ENCODE assay signal across 12 cellular contexts in genomic region chr7:12951397-12951801, GRCh38.
DNase-seq lines count a peak whose midpoint lies in the region; ATAC-seq and TF ChIP-seq lines count a peak whose summit lies in the region.
"Had no signal": no experiment of that assay in that cellular context is flagged by ENCODE, and none has a peak within 500 bp of the region (broad histone marks: within the 10 kb centered on the region; RNA-seq: fewer than 3 reads in every experiment).

No MANE protein-coding gene starts in this region.

- DNase-seq in HCT116 (ENCODE audit: low read depth, low spot score) (peak; percentile 18), adipocyte (ENCODE audit: low read depth) (peak; percentile 65), foreskin fibroblast (peak; percentile 50 to 79), stromal cell of bone marrow (ENCODE audit: low read depth) (peak; percentile 60), NCI-H2196 treated with DMSO at 0.1 percent for 48 hours (lab: John Stamatoyannopoulos, UW; ENCODE audit: unreplicated experiment) (no peak)
- no peak for DNase-seq in CD8-positive, alpha-beta T cell
- DNase-seq: activated naive CD4-positive, alpha-beta T cell treated with Interleukin-2 at 50 U/mL for 16 hours; effector memory CD8-positive, alpha-beta T cell; left ventricle myocardium inferior; SHP77 had no signal

- TF ChIP-seq CTCF in HCT116 (IDR thresholded peaks at IDR 0.05 in 2 of 3, conservative IDR thresholded peaks at IDR 0.05 in 1 of 3; ENCODE audit: borderline replicate concordance in 1 of 3, insufficient read depth in 1 of 3, low read depth in 2 of 3, low read length in 2 of 3), result no peak
- no peak for TF ChIP-seq CTCF in foreskin fibroblast (IDR thresholded peaks at IDR 0.05; ENCODE audit: low read depth, low read length)
- TF ChIP-seq CTCF in CD8-positive, alpha-beta T cell (IDR thresholded peaks at IDR 0.05), result no peak

- H3K4me3 ChIP-seq in HCT116 (replicated peaks in 1 of 2; ENCODE audit: low read depth in 1 of 2, low read length in 2 of 2) (no peak overlapping the region), adipocyte (ENCODE audit: low read length) (no peak overlapping the region), foreskin fibroblast (ENCODE audit: low read depth in 1 of 2, low read length in 2 of 2) (no peak overlapping the region)
- H3K4me3 ChIP-seq in CD8-positive, alpha-beta T cell (ENCODE audit: low read depth, low read length), result no peak overlapping the region
- H3K4me3 ChIP-seq: left ventricle myocardium inferior, prostate gland had no signal

- no peaks in the 10 kb centered on the region for H3K79me2 ChIP-seq in HCT116 (ENCODE audit: insufficient read depth, low read length)

- no peaks in the 10 kb centered on the region for H3K36me3 Mint-ChIP-seq in CD8-positive, alpha-beta T cell

- H3K4me3 Mint-ChIP-seq in CD8-positive, alpha-beta T cell, result no peak overlapping the region
- H3K4me3 Mint-ChIP-seq: effector memory CD8-positive, alpha-beta T cell had no signal

- no peaks in the 10 kb centered on the region for H3K9me3 Mint-ChIP-seq in CD8-positive, alpha-beta T cell
- H3K9me3 Mint-ChIP-seq: effector memory CD8-positive, alpha-beta T cell had no signal

- no TSS peak for BruUV-seq in HCT116 (replicated peaks; lab: Mats Ljungman, UMichigan)

- no peaks in the 10 kb centered on the region for H3K27me3 Mint-ChIP-seq in CD8-positive, alpha-beta T cell (ENCODE audit: low read depth)
- H3K27me3 Mint-ChIP-seq: effector memory CD8-positive, alpha-beta T cell had no signal

- TF ChIP-seq POLR2A in HCT116 (IDR thresholded peaks at IDR 0.05; ENCODE audit: borderline replicate concordance, extremely low read depth, insufficient read depth, insufficient read length), result no peak

- intact Hi-C loops in HCT116 (cut with micrococcal nuclease), result no loop called here
- intact Hi-C loops in CD8-positive, alpha-beta T cell (cut with DNase I, micrococcal nuclease), result no loop called here

- H3K9me3 ChIP-seq in HCT116 (ENCODE audit: control insufficient read depth in 1 of 2, insufficient read depth in 1 of 2, low read depth in 1 of 2, low read length in 2 of 2), result no peaks in the 10 kb centered on the region
- H3K9me3 ChIP-seq in adipocyte (ENCODE audit: control insufficient read depth, low read length), result no peaks in the 10 kb centered on the region
- H3K9me3 ChIP-seq in CD8-positive, alpha-beta T cell (ENCODE audit: low read length), result no peaks in the 10 kb centered on the region
- H3K9me3 ChIP-seq: left ventricle myocardium inferior, prostate gland had no signal

- RAD21 ChIA-PET in HCT116 (lab: Charles Lee; ENCODE audit: low non-redundant PET in 1 of 2, low total read pairs in 2 of 2, uncharacterized antibody in 2 of 2, unreplicated experiment in 2 of 2), result no interaction called here

- POLR2A ChIA-PET in HCT116 (lab: Charles Lee), result no interaction called here
- POLR2A ChIA-PET in CD8-positive, alpha-beta T cell (lab: Charles Lee), result no interaction called here

- no peaks in the 10 kb centered on the region for H3K36me3 ChIP-seq in HCT116 (ENCODE audit: control insufficient read depth in 1 of 2, insufficient read depth in 2 of 2, low read length in 2 of 2)
- H3K36me3 ChIP-seq in adipocyte (ENCODE audit: control insufficient read depth, insufficient read depth, low read length, severe bottlenecking), result no peaks in the 10 kb centered on the region
- no peaks in the 10 kb centered on the region for H3K36me3 ChIP-seq in CD8-positive, alpha-beta T cell (ENCODE audit: insufficient read depth, low read length)
- H3K36me3 ChIP-seq: left ventricle myocardium inferior, prostate gland had no signal

- H3K27me3 ChIP-seq in HCT116 (ENCODE audit: insufficient read depth, low read length), result no peaks in the 10 kb centered on the region
- no peaks in the 10 kb centered on the region for H3K27me3 ChIP-seq in adipocyte (replicated peaks; ENCODE audit: control insufficient read depth, insufficient read depth, low read length)
- H3K27me3 ChIP-seq in CD8-positive, alpha-beta T cell (ENCODE audit: insufficient read depth, low read length), result no peaks in the 10 kb centered on the region

- no peak overlapping the region for H3K27ac Mint-ChIP-seq in CD8-positive, alpha-beta T cell
- H3K27ac Mint-ChIP-seq: effector memory CD8-positive, alpha-beta T cell had no signal

- H3K4me1 Mint-ChIP-seq in CD8-positive, alpha-beta T cell (ENCODE audit: low read depth), result no peaks in the 10 kb centered on the region

- CTCF ChIA-PET in HCT116 (lab: Charles Lee), result no interaction called here
- CTCF ChIA-PET in CD8-positive, alpha-beta T cell (lab: Charles Lee), result no interaction called here

- H3K9ac ChIP-seq in HCT116 (ENCODE audit: low read length), result no peak overlapping the region
- no peak overlapping the region for H3K9ac ChIP-seq in adipocyte (ENCODE audit: low read length)

- H3K4me1 ChIP-seq in HCT116 (ENCODE audit: control insufficient read depth in 1 of 2, insufficient read depth in 2 of 2, low read length in 2 of 2) (peaks cover 10 to 12% of the 10 kb centered on the region in 2 experiments; a peak in 3 of 4 replicates), adipocyte (ENCODE audit: control insufficient read depth, insufficient read depth, low read length) (peaks cover 2% of the 10 kb centered on the region)
- no peaks in the 10 kb centered on the region for H3K4me1 ChIP-seq in CD8-positive, alpha-beta T cell (ENCODE audit: insufficient read depth, low read length)
- H3K4me1 ChIP-seq: prostate gland had no signal

- peak; percentile 57 for ATAC-seq in HCT116
- no peak for ATAC-seq in CD8-positive, alpha-beta T cell
- no peak for ATAC-seq in GM18511 (IDR thresholded peaks at IDR 0.05; ENCODE audit: unreplicated experiment)
- ATAC-seq: effector memory CD8-positive, alpha-beta T cell had no signal

- H3K4me2 ChIP-seq in HCT116 (ENCODE audit: low read length), result peak overlapping the region; percentile 36; the same call in 1 of the 2 replicates

- H4K20me1 ChIP-seq in HCT116 (ENCODE audit: insufficient read depth), result no peaks in the 10 kb centered on the region

- H3K9me2 ChIP-seq in HCT116 (ENCODE audit: insufficient read depth), result no peaks in the 10 kb centered on the region

- H2AFZ ChIP-seq in HCT116 (ENCODE audit: low read depth, low read length, poor library complexity, severe bottlenecking), result no peak overlapping the region

- no peak for TF ChIP-seq RAD21 in HCT116 (IDR thresholded peaks at IDR 0.05; ENCODE audit: low read depth)

- no peak overlapping the region for H3K27ac ChIP-seq in HCT116 (ENCODE audit: low read depth, low read length)
- no peak overlapping the region for H3K27ac ChIP-seq in CD8-positive, alpha-beta T cell (ENCODE audit: low read depth, low read length)
- H3K27ac ChIP-seq: left ventricle myocardium inferior, prostate gland had no signal

TF ChIP-seq in HCT116, 20 proteins besides CTCF, POLR2A, EP300 and RAD21:
- TF ChIP-seq MAX (IDR thresholded peaks at IDR 0.05) (0 out of 2 replicates have a peak, but pooled peaks have one; percentile 17), JUND (IDR thresholded peaks at IDR 0.05) (peak; percentile 70), EGR1 (IDR thresholded peaks at IDR 0.05; ENCODE audit: low read depth) (no peak), ZFX (IDR thresholded peaks at IDR 0.05) (no peak), POLR2AphosphoS5 (IDR thresholded peaks at IDR 0.05; ENCODE audit: low read depth, low read length) (no peak), ZBTB33 (IDR thresholded peaks at IDR 0.05; ENCODE audit: extremely low read depth, insufficient replicate concordance, low read length) (no peak), CBX3 (IDR thresholded peaks at IDR 0.05; ENCODE audit: low read depth) (peak; percentile 61; the same call in 1 of the 2 replicates), SP1 (IDR thresholded peaks at IDR 0.05; ENCODE audit: low read depth) (0 out of 2 replicates have a peak, but pooled peaks have one; percentile 32), FOSL1 (IDR thresholded peaks at IDR 0.05; ENCODE audit: low read depth) (peak; percentile 76), CEBPB (IDR thresholded peaks at IDR 0.05; ENCODE audit: low read depth) (no peak)

Comparison
In these comparisons a context has a peak if more than half of its experiments do, and no peak if none do; other contexts are left out.
1. DNase-seq: peak in HCT116 (single experiment), adipocyte (single experiment), foreskin fibroblast (2 of 2) and stromal cell of bone marrow (single experiment); none in CD8-positive, alpha-beta T cell (0 of 7) and NCI-H2196 treated with DMSO at 0.1 percent for 48 hours (single experiment).